ENCODE assay signal across 1 cellular context in genomic region chr21:28601708-28602107, GRCh38.
TF ChIP-seq lines count a peak whose summit lies in the region.

No MANE protein-coding gene starts in this region.

TF ChIP-seq in SK-N-SH treated with all-trans-retinoic acid at 6 μM for 48 hours, 23 proteins besides CTCF, POLR2A, EP300 and RAD21 (continued from another document):
- no peak for TF ChIP-seq CREB5 (CRISPR knock-in tag; IDR thresholded peaks at IDR 0.05; ENCODE audit: low read depth)
- TF ChIP-seq, protein P1, sequence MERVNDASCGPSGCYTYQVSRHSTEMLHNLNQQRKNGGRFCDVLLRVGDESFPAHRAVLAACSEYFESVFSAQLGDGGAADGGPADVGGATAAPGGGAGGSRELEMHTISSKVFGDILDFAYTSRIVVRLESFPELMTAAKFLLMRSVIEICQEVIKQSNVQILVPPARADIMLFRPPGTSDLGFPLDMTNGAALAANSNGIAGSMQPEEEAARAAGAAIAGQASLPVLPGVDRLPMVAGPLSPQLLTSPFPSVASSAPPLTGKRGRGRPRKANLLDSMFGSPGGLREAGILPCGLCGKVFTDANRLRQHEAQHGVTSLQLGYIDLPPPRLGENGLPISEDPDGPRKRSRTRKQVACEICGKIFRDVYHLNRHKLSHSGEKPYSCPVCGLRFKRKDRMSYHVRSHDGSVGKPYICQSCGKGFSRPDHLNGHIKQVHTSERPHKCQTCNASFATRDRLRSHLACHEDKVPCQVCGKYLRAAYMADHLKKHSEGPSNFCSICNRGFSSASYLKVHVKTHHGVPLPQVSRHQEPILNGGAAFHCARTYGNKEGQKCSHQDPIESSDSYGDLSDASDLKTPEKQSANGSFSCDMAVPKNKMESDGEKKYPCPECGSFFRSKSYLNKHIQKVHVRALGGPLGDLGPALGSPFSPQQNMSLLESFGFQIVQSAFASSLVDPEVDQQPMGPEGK (CRISPR knock-in tag; IDR thresholded peaks at IDR 0.05; ENCODE audit: borderline replicate concordance) = no peak
- no peak for TF ChIP-seq ZNF565 (CRISPR knock-in tag; conservative IDR thresholded peaks at IDR 0.05; ENCODE audit: low read depth)
